23 cellular contexts compared by ENCODE assay signal in genomic region chr12:18658829-18659228, GRCh38.
DNase-seq lines count a peak whose midpoint lies in the region; ATAC-seq and TF ChIP-seq lines count a peak whose summit lies in the region.
"Had no signal": no experiment of that assay in that cellular context is flagged by ENCODE, and none has a peak within 500 bp of the region (broad histone marks: within the 10 kb centered on the region; RNA-seq: fewer than 3 reads in every experiment).

No MANE protein-coding gene starts in this region.

- DNase-seq in DMS53 (lab: John Stamatoyannopoulos, UW) (peak; percentile 26), DMS53 treated with DMSO at 0.1 percent for 48 hours (lab: John Stamatoyannopoulos, UW; ENCODE audit: unreplicated experiment) (no peak), choroid plexus epithelial cell (ENCODE audit: low read depth) (peak; percentile 13), glomerular visceral epithelial cell (ENCODE audit: extremely low spot score) (peak; percentile 33)
- no peak for DNase-seq in stimulated activated CD4-positive, alpha-beta T cell treated with anti-CD3 and anti-CD28 coated beads, Interleukin-4, amount 100 ng/mL, for 1 hour
- DNase-seq: CD4-positive, CD25-positive, alpha-beta regulatory T cell; DMS79; EL; GF-D8; GOT3; HFFc6; NCI-H1048; NCI-H1694; NCI-H2029 treated with DMSO at 0.1 percent for 48 hours; NCI-H2227 treated with DMSO at 0.1 percent for 48 hours; NCI-H510A; NCI-H69; SHP77 treated with DMSO at 0.1 percent for 48 hours had no signal

- ATAC-seq in GM19463 (IDR thresholded peaks at IDR 0.05; ENCODE audit: unreplicated experiment) (no peak), GM18861 (IDR thresholded peaks at IDR 0.05; ENCODE audit: unreplicated experiment) (no peak), HG02981 (IDR thresholded peaks at IDR 0.05; ENCODE audit: unreplicated experiment) (no peak)
- ATAC-seq: Panc1 had no signal

- TF ChIP-seq CTCF in choroid plexus epithelial cell (conservative IDR thresholded peaks at IDR 0.05; ENCODE audit: low read depth, low read length): no peak

- no peak overlapping the region for H3K4me3 ChIP-seq in choroid plexus epithelial cell (ENCODE audit: low read depth, low read length)
- H3K4me3 ChIP-seq: HAP-1 had no signal

Comparison
In these comparisons a context has a peak if more than half of its experiments do, and no peak if none do; other contexts are left out.
1. DNase-seq: peak in DMS53 (single experiment), choroid plexus epithelial cell (single experiment) and glomerular visceral epithelial cell (single experiment); none in DMS53 treated with DMSO at 0.1 percent for 48 hours (single experiment) and stimulated activated CD4-positive, alpha-beta T cell treated with anti-CD3 and anti-CD28 coated beads, Interleukin-4, amount 100 ng/mL, for 1 hour (single experiment).